Comparison of ENCODE assay signal across 19 cellular contexts in genomic region chr18:50844554-50844953, GRCh38. TPM values are rescaled to one million over a fixed set of nuclear protein-coding genes. Genes with fewer than 3 reads are reported as not detected.
DNase-seq lines count a peak whose midpoint lies in the region; ATAC-seq, FAIRE-seq and TF ChIP-seq lines count a peak whose summit lies in the region.
"Had no signal": no experiment of that assay in that cellular context is flagged by ENCODE, and none has a peak within 500 bp of the region (broad histone marks: within the 10 kb centered on the region; RNA-seq: fewer than 3 reads in every experiment).

No MANE protein-coding gene starts in this region.

- no peak for TF ChIP-seq CTCF in left ventricle myocardium inferior (IDR thresholded peaks at IDR 0.05; ENCODE audit: borderline replicate concordance)
- TF ChIP-seq CTCF in VCaP (conservative IDR thresholded peaks at IDR 0.05): no peak
- TF ChIP-seq CTCF in pancreas (IDR thresholded peaks at IDR 0.05): no peak

- H3K36me3 ChIP-seq in left ventricle myocardium inferior (no peaks in the 10 kb centered on the region), pancreas (no peaks in the 10 kb centered on the region), skeletal muscle tissue (ENCODE audit: control insufficient read depth in 3 of 3, insufficient read depth in 3 of 3, low read length in 3 of 3) (no peaks in the 10 kb centered on the region)
- H3K36me3 ChIP-seq: BE2C had no signal

- 21 to 23% methylated on average over 6 of the region's 6 CpGs for WGBS in pancreas, 2 donors

- H3K4me3 ChIP-seq in left ventricle myocardium inferior (no peak overlapping the region), pancreas (no peak overlapping the region), skeletal muscle tissue (ENCODE audit: low read length in 3 of 3) (no peak overlapping the region)
- H3K4me3 ChIP-seq: GM23338 had no signal

- peak overlapping the region; percentile 78 for H3K27ac ChIP-seq in left ventricle myocardium inferior (replicated peaks)
- peak overlapping the region; percentile 50 for H3K27ac ChIP-seq in VCaP
- H3K27ac ChIP-seq in pancreas: no peak overlapping the region
- H3K27ac ChIP-seq in skeletal muscle tissue (ENCODE audit: low read depth, low read length): peak overlapping the region; percentile 61
- H3K27ac ChIP-seq: HL-60 had no signal

- H3K9me3 ChIP-seq in left ventricle myocardium inferior (replicated peaks) (no peaks in the 10 kb centered on the region), pancreas (no peaks in the 10 kb centered on the region), skeletal muscle tissue (ENCODE audit: control insufficient read depth in 3 of 3, low read length in 3 of 3) (no peaks in the 10 kb centered on the region)
- H3K9me3 ChIP-seq: BE2C had no signal

- H3K9ac ChIP-seq in skeletal muscle tissue (ENCODE audit: low read depth in 1 of 3, low read length in 3 of 3): peak overlapping the region in 2 of 3 donors; percentile 25 to 51

- ATAC-seq in Right ventricle myocardium inferior (no peak), pancreas (peak in 3 of 4 donors; percentile 37 to 69 (median 52)), GM18909 (IDR thresholded peaks at IDR 0.05; ENCODE audit: poor library complexity, unreplicated experiment) (no peak)
- ATAC-seq: GM23338 had no signal

- intact Hi-C loops in left ventricle myocardium inferior (cut with micrococcal nuclease) (no loop called here), Right ventricle myocardium inferior (cut with DNase I) (loop anchor here (2.0 kb wide), 1 partner anchor 24 kb away; the partner anchor contains the start of gene MRO), pancreas (cut with DNase I) (no loop called here)

- no peak for FAIRE-seq in pancreas (lab: Jason Lieb, UNC)
- FAIRE-seq: G401.6, GM12891, H54 had no signal

- H3K27me3 ChIP-seq in left ventricle myocardium inferior (ENCODE audit: low read depth) (no peaks in the 10 kb centered on the region), pancreas (no peaks in the 10 kb centered on the region), skeletal muscle tissue (ENCODE audit: control insufficient read depth in 3 of 3, insufficient read depth in 3 of 3, low read length in 3 of 3) (no peaks in the 10 kb centered on the region)
- H3K27me3 ChIP-seq: BE2C had no signal

- H3K4me1 ChIP-seq in left ventricle myocardium inferior (peaks cover 68% of the 10 kb centered on the region), pancreas (peaks cover 0 to 7% (median 5%) of the 10 kb centered on the region in 3 donors), skeletal muscle tissue (ENCODE audit: control insufficient read depth in 3 of 3, insufficient read depth in 3 of 3, low read length in 3 of 3) (peaks cover 0 to 22% (median 9%) of the 10 kb centered on the region in 3 donors)
- H3K4me1 ChIP-seq: BE2C had no signal

- no peak for DNase-seq in left ventricle myocardium inferior
- no peak for DNase-seq in Right ventricle myocardium inferior (ENCODE audit: missing footprints)
- no peak for DNase-seq in pancreas
- no peak for DNase-seq in NCI-H82 treated with DMSO at 0.1 percent for 48 hours (lab: John Stamatoyannopoulos, UW; ENCODE audit: unreplicated experiment)
- DNase-seq: ACHN; BE2C; C1 segment of cervical spinal cord; CD4-positive, CD25-positive, alpha-beta regulatory T cell; CD8-positive, alpha-beta memory T cell; COR-L47; HCEC 1CT had no signal

RNA-seq across cellular contexts. Expression of gene MRO, which starts 24.7 kb away (rescaled TPM):
- total RNA-seq in left ventricle myocardium inferior (3.8 TPM), Right ventricle myocardium inferior (4.6 TPM), pancreas (1 to 10 TPM in 4 of 6 donors, under 1 TPM in 2; 0.66 to 3.9 (median 1.3) TPM), skeletal muscle tissue (3.1 TPM)
- 1 to 10 TPM in 1 of 2 donors, under 1 TPM in 1; 0.19 to 1.0 TPM for polyA plus RNA-seq in pancreas
- total RNA-seq: CD4-positive, CD25-positive, alpha-beta regulatory T cell had no signal
- polyA plus RNA-seq: CD4-positive, CD25-positive, alpha-beta regulatory T cell; CD8-positive, alpha-beta memory T cell had no signal

RNA-seq across cellular contexts. Expression of gene ME2, which starts 34.4 kb away (rescaled TPM):
- 54.5 TPM for total RNA-seq in left ventricle myocardium inferior
- 88.2 TPM for total RNA-seq in Right ventricle myocardium inferior
- 10 to 100 TPM; 14.8 to 22.1 (median 19.2) TPM for total RNA-seq in pancreas
- polyA plus RNA-seq in pancreas: 10 to 100 TPM in 1 of 2 donors, 1 to 10 TPM in 1; 9.9 to 16.2 TPM
- 26.1 TPM for total RNA-seq in skeletal muscle tissue

Comparison
In these comparisons a context has a peak if more than half of its experiments do, and no peak if none do; other contexts are left out.
1. H3K27ac ChIP-seq: peak in left ventricle myocardium inferior (single experiment), VCaP (single experiment) and skeletal muscle tissue (single experiment); none in pancreas (0 of 4).
2. ATAC-seq: peak in pancreas (3 of 4); none in Right ventricle myocardium inferior (single experiment) and GM18909 (single experiment).